Comparison of ENCODE assay signal across 20 cellular contexts in the genomic region with DNA sequence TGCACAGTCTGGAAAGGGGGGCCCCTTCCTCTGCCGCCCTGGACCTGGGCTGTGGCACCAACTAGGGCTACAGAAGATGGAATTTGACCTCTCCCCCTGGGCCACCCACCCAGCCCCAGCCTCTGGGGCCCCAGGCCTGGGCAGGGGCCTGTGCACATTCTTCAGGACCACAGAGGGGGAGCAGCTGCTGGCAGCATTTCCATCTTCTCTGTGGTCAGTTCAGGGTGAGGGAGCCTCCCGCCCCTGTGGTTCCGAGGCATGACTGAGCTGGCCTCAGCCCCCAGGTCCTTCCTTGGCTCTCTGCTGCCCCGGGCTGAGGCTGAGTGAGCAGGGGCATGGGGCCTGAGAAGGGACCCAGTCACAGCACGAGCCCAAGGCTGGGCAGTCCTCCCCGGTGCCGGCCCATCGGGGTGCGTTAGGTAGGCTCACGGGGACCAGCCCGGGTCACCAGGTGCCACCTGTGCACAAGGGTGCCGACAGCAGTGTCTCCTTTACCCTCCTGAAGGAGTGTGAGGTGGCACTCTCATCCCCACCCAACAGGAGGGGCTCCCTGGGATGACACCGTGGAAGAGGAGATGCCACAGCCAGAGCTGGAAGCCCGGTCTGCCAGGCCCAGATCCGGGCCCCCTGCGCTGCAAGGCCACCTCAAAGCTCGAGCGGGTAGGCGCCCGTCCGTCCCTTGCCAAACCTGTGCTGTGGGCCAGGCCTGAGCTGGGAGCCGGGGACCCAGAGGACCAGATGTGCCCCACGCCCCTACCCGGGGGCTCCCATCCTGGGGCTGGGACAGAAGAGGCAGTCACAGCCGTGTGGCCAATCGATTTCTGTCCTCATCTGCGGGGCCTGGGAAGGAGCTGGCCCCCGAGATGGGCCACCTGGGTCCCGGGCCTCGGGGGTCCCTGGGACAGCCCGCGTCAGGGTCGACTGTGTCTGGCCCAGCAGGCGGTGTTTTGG.
"Had no signal": no experiment of that assay in that cellular context is flagged by ENCODE, and none has a peak within 500 bp of the region (broad histone marks: within the 10 kb centered on the region; RNA-seq: fewer than 3 reads in every experiment).

No MANE protein-coding gene starts in this region.

- DNase-seq: activated CD8-positive, alpha-beta memory T cell treated with anti-CD3 and anti-CD28 coated beads, Interleukin-2, amount 50 U/mL, for 4 hours; activated naive CD4-positive, alpha-beta T cell; activated T-cell treated with anti-CD3 and anti-CD28 coated beads, Interleukin-2, amount 50 U/mL, for 4 hours; adrenal gland; colonic mucosa; gastrocnemius medialis; hippocampal formation; sigmoid colon; stimulated activated CD4-positive, alpha-beta T cell treated with anti-CD3 and anti-CD28 coated beads, Interleukin-4, amount 100 ng/mL, for 1 hour; stimulated activated naive CD4-positive, alpha-beta T cell had no signal

- H3K27ac Mint-ChIP-seq: activated naive CD8-positive, alpha-beta T cell; activated T-helper 2 cell treated with anti-CD3 and anti-CD28 coated beads, Interferon-gamma antibody, Interleukin-2, Interleukin-4, amounts not matched to agents 10 μg/mL and 5 μg/mL and 100 μg/mL, durations not matched to agents 14 hours and 24 hours and 36 hours had no signal

- H3K36me3 ChIP-seq: adrenal gland, colonic mucosa, esophagus muscularis mucosa, gastrocnemius medialis, neutrophil, pancreas, sigmoid colon, thoracic aorta, upper lobe of left lung had no signal

- H3K4me3 ChIP-seq: adrenal gland, colonic mucosa, esophagus muscularis mucosa, gastrocnemius medialis, pancreas, sigmoid colon, thoracic aorta, upper lobe of left lung had no signal

- H3K4me1 Mint-ChIP-seq: central memory CD8-positive, alpha-beta T cell had no signal

- H3K9me3 ChIP-seq: adrenal gland, colonic mucosa, esophagus muscularis mucosa, gastrocnemius medialis, neutrophil, pancreas, sigmoid colon, thoracic aorta, upper lobe of left lung had no signal

- H3K27ac ChIP-seq: adrenal gland, colonic mucosa, esophagus muscularis mucosa, gastrocnemius medialis, neutrophil, pancreas, sigmoid colon, thoracic aorta, upper lobe of left lung had no signal

- ATAC-seq: activated T-cell treated with anti-CD3 and anti-CD28 coated beads, Interleukin-2, amount 50 U/mL, for 4 hours; gastrocnemius medialis; naive thymus-derived CD8-positive, alpha-beta T cell; pancreas had no signal

- FAIRE-seq: astrocyte, pancreas had no signal

- H3K4me3 Mint-ChIP-seq: activated naive CD8-positive, alpha-beta T cell; activated T-cell treated with anti-CD3 and anti-CD28 coated beads, Interleukin-2, amount 50 U/mL, for 4 hours; naive thymus-derived CD8-positive, alpha-beta T cell had no signal

- H3K9me3 Mint-ChIP-seq: activated T-cell treated with anti-CD3 and anti-CD28 coated beads, Interleukin-2, amount 50 U/mL, for 4 hours; activated T-helper 2 cell treated with anti-CD3 and anti-CD28 coated beads, Interferon-gamma antibody, Interleukin-2, Interleukin-4, amounts not matched to agents 10 μg/mL and 5 μg/mL and 100 μg/mL, durations not matched to agents 14 hours and 24 hours and 36 hours; central memory CD8-positive, alpha-beta T cell; naive thymus-derived CD8-positive, alpha-beta T cell had no signal

- H3K27me3 Mint-ChIP-seq: central memory CD8-positive, alpha-beta T cell had no signal

- H3K4me1 ChIP-seq: adrenal gland, colonic mucosa, gastrocnemius medialis, pancreas had no signal

- H3K36me3 Mint-ChIP-seq: activated naive CD8-positive, alpha-beta T cell; naive thymus-derived CD8-positive, alpha-beta T cell had no signal
